Comparison of ENCODE assay signal across 23 cellular contexts in the genomic region with DNA sequence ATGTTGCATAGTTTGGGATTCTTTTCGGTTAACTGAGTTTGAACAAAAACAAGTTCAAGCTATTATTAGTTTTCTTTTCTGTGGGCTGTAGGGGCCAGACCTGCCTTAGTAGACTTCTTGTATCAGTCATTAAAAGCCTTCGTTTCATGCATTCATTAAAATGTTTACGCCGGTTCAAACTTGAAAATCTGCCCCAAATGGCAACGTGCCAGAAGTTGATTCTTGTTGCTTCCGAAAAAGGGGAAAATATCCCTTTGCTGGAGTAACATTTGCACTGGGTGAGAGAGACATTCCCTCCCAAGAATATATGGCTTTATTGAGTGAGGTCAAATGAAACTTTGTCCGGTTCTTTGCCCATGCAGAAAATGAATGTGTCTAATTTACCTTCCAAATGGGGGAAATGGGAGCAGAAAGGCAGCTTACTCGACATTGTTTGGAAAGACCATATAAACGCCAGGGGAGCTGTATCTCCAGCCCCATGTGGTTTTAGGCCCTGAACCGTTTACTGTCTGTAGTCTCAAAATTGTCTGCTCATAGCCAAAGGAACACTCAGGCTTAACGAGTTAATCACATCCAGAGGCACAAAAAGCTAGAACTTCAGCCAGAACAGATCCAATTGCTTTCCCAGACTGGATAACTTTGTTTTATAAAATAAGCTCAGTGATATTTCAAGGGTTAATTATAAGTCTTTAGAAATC. TPM values are rescaled to one million over a fixed set of nuclear protein-coding genes. Genes with fewer than 3 reads are reported as not detected.
DNase-seq lines count a peak whose midpoint lies in the region; ATAC-seq, FAIRE-seq and TF ChIP-seq lines count a peak whose summit lies in the region.
"Had no signal": no experiment of that assay in that cellular context is flagged by ENCODE, and none has a peak within 500 bp of the region (broad histone marks: within the 10 kb centered on the region; RNA-seq: fewer than 3 reads in every experiment).

No MANE protein-coding gene starts in this region.

- in situ Hi-C loops in K562 (cut with MboI) = no loop called here

- no peaks in the 10 kb centered on the region for H3K9me1 ChIP-seq in K562 (ENCODE audit: control insufficient read depth, insufficient read depth, low read length)

- no peak for FAIRE-seq in K562 (lab: Jason Lieb, UNC)

- H3K9me3 Mint-ChIP-seq in GM23338 = no peaks in the 10 kb centered on the region
- no peaks in the 10 kb centered on the region for H3K9me3 Mint-ChIP-seq in nephron
- H3K9me3 Mint-ChIP-seq in progenitor cell of endocrine pancreas (ENCODE audit: low read depth) = no peaks in the 10 kb centered on the region
- H3K9me3 Mint-ChIP-seq: activated naive CD4-positive, alpha-beta T cell treated with anti-CD3 and anti-CD28 coated beads, Interleukin-2, amount 50 U/mL, for 24 hours; activated T-cell treated with anti-CD3 and anti-CD28 coated beads, Interleukin-2, amount 50 U/mL, for 72 hours; H9 had no signal

- TF ChIP-seq CTCF in 22Rv1 (IDR thresholded peaks at IDR 0.05) (no peak), GM23338 (conservative IDR thresholded peaks at IDR 0.05; ENCODE audit: low read depth in 2 of 2) (no peak), K562 (IDR thresholded peaks at IDR 0.05 in 2 of 3, conservative IDR thresholded peaks at IDR 0.05 in 1 of 3; ENCODE audit: insufficient read depth in 2 of 3, low read depth in 1 of 3, low read length in 3 of 3) (no peak), nephron (IDR thresholded peaks at IDR 0.05; ENCODE audit: unreplicated experiment in 3 of 3) (no peak), progenitor cell of endocrine pancreas (IDR thresholded peaks at IDR 0.05; ENCODE audit: unreplicated experiment) (no peak)

- H2AFZ ChIP-seq in GM23338 (peak overlapping the region; percentile 95; the same call in 1 of the 2 replicates), K562 (ENCODE audit: low read depth, low read length) (no peak overlapping the region)

- H3K4me2 ChIP-seq in GM23338 (no peak overlapping the region), K562 (ENCODE audit: insufficient read depth, low read length) (no peak overlapping the region)

- POLR2A ChIA-PET in K562 (lab: Yijun Ruan, JAX) = interaction anchor here (1.3 kb wide), 1 partner anchor 11 kb away, joined by 5 read pairs; no protein-coding TSS in a partner anchor

- peaks cover 11% of the 10 kb centered on the region for H3K27me3 Mint-ChIP-seq in GM23338 (ENCODE audit: insufficient read depth, low read depth, poor library complexity)
- no peaks in the 10 kb centered on the region for H3K27me3 Mint-ChIP-seq in nephron (ENCODE audit: low read depth)
- peaks cover 45% of the 10 kb centered on the region for H3K27me3 Mint-ChIP-seq in progenitor cell of endocrine pancreas
- H3K27me3 Mint-ChIP-seq: activated naive CD4-positive, alpha-beta T cell treated with anti-CD3 and anti-CD28 coated beads, Interleukin-2, amount 50 U/mL, for 24 hours had no signal

- no peaks in the 10 kb centered on the region for H3K79me2 ChIP-seq in GM23338 (replicated peaks; ENCODE audit: insufficient read depth)
- no peaks in the 10 kb centered on the region for H3K79me2 ChIP-seq in K562 (ENCODE audit: control insufficient read depth, insufficient read depth, low read length)
- H3K79me2 ChIP-seq: parathyroid adenoma had no signal

- peaks cover 28% of the 10 kb centered on the region for H3K4me1 ChIP-seq in GM23338 (ENCODE audit: insufficient read depth)
- no peaks in the 10 kb centered on the region for H3K4me1 ChIP-seq in K562 (replicated peaks in 1 of 2; ENCODE audit: control insufficient read depth in 2 of 2, insufficient read depth in 2 of 2, low read length in 2 of 2)

- H3K4me3 Mint-ChIP-seq in GM23338 = no peak overlapping the region
- H3K4me3 Mint-ChIP-seq in nephron = peak overlapping the region in 1 of 3 experiments; percentile 46
- no peak overlapping the region for H3K4me3 Mint-ChIP-seq in progenitor cell of endocrine pancreas (ENCODE audit: low read depth)
- H3K4me3 Mint-ChIP-seq: activated CD8-positive, alpha-beta T cell treated with anti-CD3 and anti-CD28 coated beads, Interleukin-2, amount 10 ng/mL, durations not matched to agents 7 days and 5 days; activated naive CD4-positive, alpha-beta T cell treated with anti-CD3 and anti-CD28 coated beads, Interleukin-2, amount 50 U/mL, for 24 hours; activated T-cell treated with anti-CD3 and anti-CD28 coated beads, Interleukin-2, amount 50 U/mL, for 72 hours; H9 had no signal

- no peak for TF ChIP-seq RAD21 in K562 (CRISPR knock-in tag; conservative IDR thresholded peaks at IDR 0.05 in 1 of 2, IDR thresholded peaks at IDR 0.05 in 1 of 2)

- intact Hi-C loops in K562 (cut with micrococcal nuclease) = no loop called here

- H3K27ac Mint-ChIP-seq in GM23338 = no peak overlapping the region
- peak overlapping the region; percentile 85 to 99 (median 97) for H3K27ac Mint-ChIP-seq in nephron
- H3K27ac Mint-ChIP-seq in progenitor cell of endocrine pancreas = no peak overlapping the region
- H3K27ac Mint-ChIP-seq: activated CD8-positive, alpha-beta T cell treated with anti-CD3 and anti-CD28 coated beads, Interleukin-2, amount 10 ng/mL, durations not matched to agents 7 days and 5 days; activated naive CD4-positive, alpha-beta T cell treated with anti-CD3 and anti-CD28 coated beads, Interleukin-2, amount 50 U/mL, for 24 hours; activated T-cell treated with anti-CD3 and anti-CD28 coated beads, Interleukin-2, amount 50 U/mL, for 72 hours; H9 had no signal

- no peak for ATAC-seq in GM23338
- no peak for ATAC-seq in K562
- no peak for ATAC-seq in GM18505 (IDR thresholded peaks at IDR 0.05; ENCODE audit: unreplicated experiment)
- no peak for ATAC-seq in GM19467 (IDR thresholded peaks at IDR 0.05; ENCODE audit: unreplicated experiment)
- ATAC-seq: activated CD8-positive, alpha-beta T cell treated with anti-CD3 and anti-CD28 coated beads, Interleukin-2, amount 10 ng/mL, durations not matched to agents 7 days and 5 days; activated T-cell treated with anti-CD3 and anti-CD28 coated beads, Interleukin-2, amount 50 U/mL, for 72 hours; body of pancreas; gastroesophageal sphincter; left ventricle myocardium superior had no signal

- TF ChIP-seq POLR2A in K562 (conservative IDR thresholded peaks at IDR 0.05) (no peak), GM18505 (IDR thresholded peaks at IDR 0.05; ENCODE audit: borderline replicate concordance, extremely low read depth, insufficient read depth, insufficient read length) (no peak)

- no TSS peak for BruUV-seq in K562 (replicated peaks; lab: Mats Ljungman, UMichigan)

- H3K36me3 ChIP-seq in GM23338 (ENCODE audit: insufficient read depth) (no peaks in the 10 kb centered on the region), K562 (ENCODE audit: control insufficient read depth, insufficient read depth, low read length) (no peaks in the 10 kb centered on the region)
- H3K36me3 ChIP-seq: gastroesophageal sphincter had no signal

- H3K36me3 Mint-ChIP-seq in GM23338 (ENCODE audit: low read depth) (no peaks in the 10 kb centered on the region), nephron (ENCODE audit: low read depth) (no peaks in the 10 kb centered on the region), progenitor cell of endocrine pancreas (ENCODE audit: insufficient read depth) (no peaks in the 10 kb centered on the region)
- H3K36me3 Mint-ChIP-seq: activated naive CD4-positive, alpha-beta T cell treated with anti-CD3 and anti-CD28 coated beads, Interleukin-2, amount 50 U/mL, for 24 hours had no signal

- WGBS in K562 (ENCODE audit: insufficient coverage, low coverage, missing lambda C conversion rate) = 0% methylated on average over 11 of the region's 11 CpGs

- H3K4me3 ChIP-seq in GM23338 = no peak overlapping the region
- no peak overlapping the region for H3K4me3 ChIP-seq in K562
- H3K4me3 ChIP-seq: body of pancreas, gastroesophageal sphincter, testis had no signal

- TF ChIP-seq EP300 in K562 (IDR thresholded peaks at IDR 0.05; ENCODE audit: low read length) = no peak

- H4K20me1 ChIP-seq in GM23338 (replicated peaks; ENCODE audit: insufficient read depth) = no peaks in the 10 kb centered on the region
- no peaks in the 10 kb centered on the region for H4K20me1 ChIP-seq in K562 (replicated peaks; ENCODE audit: control insufficient read depth, insufficient read depth, low read length)

- CTCF ChIA-PET in K562 (lab: Yijun Ruan, JAX; ENCODE audit: low intra/inter-chr PET ratio) = no interaction called here

- H3F3A ChIP-seq in GM23338 (replicated peaks; ENCODE audit: low read depth) = no peaks in the 10 kb centered on the region

- H3K9me3 ChIP-seq in K562 (replicated peaks; ENCODE audit: control insufficient read depth, insufficient read depth, low read depth, low read length) = no peaks in the 10 kb centered on the region
- H3K9me3 ChIP-seq: body of pancreas, gastroesophageal sphincter, testis had no signal

- H3K27ac ChIP-seq in 22Rv1 (peak overlapping the region; percentile 59), GM23338 (ENCODE audit: low read depth) (no peak overlapping the region), K562 (ENCODE audit: extremely low read depth, low read depth, low read length) (no peak overlapping the region)
- H3K27ac ChIP-seq: body of pancreas, parathyroid adenoma had no signal

- no peaks in the 10 kb centered on the region; the same call in 1 of the 2 replicates for H3K9me2 ChIP-seq in GM23338 (ENCODE audit: insufficient read depth)

- peaks cover 40% of the 10 kb centered on the region for H3K4me1 Mint-ChIP-seq in GM23338
- H3K4me1 Mint-ChIP-seq in nephron = peaks cover 86% of the 10 kb centered on the region
- H3K4me1 Mint-ChIP-seq in progenitor cell of endocrine pancreas (ENCODE audit: low read depth) = peaks cover 12% of the 10 kb centered on the region

- H3K27me3 ChIP-seq in GM23338 (ENCODE audit: insufficient read depth) (no peaks in the 10 kb centered on the region), K562 (ENCODE audit: control insufficient read depth in 2 of 2, insufficient read depth in 2 of 2, low read length in 2 of 2) (peaks cover 2 to 12% of the 10 kb centered on the region in 2 experiments; a peak in 3 of 5 replicates)
- H3K27me3 ChIP-seq: body of pancreas, gastroesophageal sphincter, testis had no signal

- no peak overlapping the region for H3K9ac ChIP-seq in K562 (ENCODE audit: insufficient read depth in 1 of 2, low read depth in 2 of 2, low read length in 2 of 2)
- H3K9ac ChIP-seq: parathyroid adenoma had no signal

- DNase-seq in GM23338 (ENCODE audit: low spot score) (no peak), K562 (ENCODE audit: extremely low read depth in 1 of 4, low spot score in 3 of 4) (no peak), progenitor cell of endocrine pancreas (ENCODE audit: low spot score, unreplicated experiment) (no peak), AG08396 (ENCODE audit: low spot score) (no peak)
- DNase-seq: activated CD8-positive, alpha-beta T cell treated with anti-CD3 and anti-CD28 coated beads, Interleukin-2, amount 10 ng/mL, durations not matched to agents 7 days and 5 days; activated T-cell treated with anti-CD3 and anti-CD28 coated beads, Interleukin-2, amount 50 U/mL, for 72 hours; body of pancreas; cortex of kidney; H9; KG1; left ventricle myocardium superior; NCI-H1048; NCI-H2029; NCI-H524 treated with DMSO at 0.1 percent for 48 hours; SHP77; testis had no signal

RNA-seq across cellular contexts. Expression of gene EMP1, which starts 3.0 kb away (rescaled TPM):
- 0.07 TPM in 1 of 2 replicates, not detected in the other for total RNA-seq in GM23338 (2014; rRNA removed; shearing (Covaris generic))
- polyA plus RNA-seq in GM23338 (2016; fragmentation: Nextera tagmentation; extraction: Ambion mirVana) = 0.39 and 1.1 TPM in 2 replicates
- not detected in 2 replicates for total RNA-seq in K562 (2011; cell fraction: chromatin; rRNA removed; ENCODE audit: low replicate concordance)
- total RNA-seq in K562 (2011; cell fraction: nucleolus; rRNA removed) = 0.17 TPM in 1 of 2 replicates, not detected in the other
- total RNA-seq in K562 (2011; cell fraction: nucleoplasm; rRNA removed) = not detected in 2 replicates
- total RNA-seq in K562 (2014; rRNA removed) = not detected in 2 replicates
- not detected in 2 replicates for total RNA-seq in K562 (2014; rRNA removed; fragmentation: Illumina TruSeq; extraction: Trizol)
- not detected in 2 replicates for total RNA-seq in K562 (2015; rRNA removed; fragmentation: Illumina TruSeq; extraction: Trizol)
- 0.47 and 0.60 TPM in 2 replicates for total RNA-seq in K562 (2021)
- 0.10 and 0.12 TPM in 2 replicates for polyA plus RNA-seq in K562 (2011; rRNA removed)
- polyA plus RNA-seq in K562 (2011; cell fraction: cytosol; rRNA removed) = 0.18 TPM in 1 of 2 replicates, not detected in the other
- 0.20 and 0.31 TPM in 2 replicates for polyA plus RNA-seq in K562 (2011; cell fraction: nucleus; rRNA removed)
- polyA plus RNA-seq in K562 (2012) = 0.24 TPM in 1 of 2 replicates, not detected in the other
- not detected in 2 replicates for polyA plus RNA-seq in K562 (2014; fragmentation: Illumina TruSeq; extraction: Trizol)
- polyA plus RNA-seq in K562 (2014; fragmentation: Nextera tagmentation; extraction: Ambion mirVana) = not detected
- polyA plus RNA-seq in K562 (2014; rRNA removed) = 0.03 TPM in 1 of 2 replicates, not detected in the other
- polyA minus RNA-seq in K562 (2011; rRNA and poly(A)+ RNA removed) = 0.54 TPM in 1 of 2 replicates, not detected in the other
- not detected in 2 replicates for polyA minus RNA-seq in K562 (2011; cell fraction: cytosol; rRNA and poly(A)+ RNA removed)
- 0.11 and 0.27 TPM in 2 replicates for polyA minus RNA-seq in K562 (2011; cell fraction: nucleus; rRNA and poly(A)+ RNA removed)
- 0.31 and 0.47 TPM in 2 replicates for total RNA-seq in progenitor cell of endocrine pancreas

Comparison
In these comparisons a context has a peak if more than half of its experiments do, and no peak if none do; other contexts are left out.
1. H3K27ac Mint-ChIP-seq: peak in nephron (3 of 3); none in GM23338 (single experiment) and progenitor cell of endocrine pancreas (single experiment).